8 cellular contexts compared by ENCODE assay signal in the genomic region with DNA sequence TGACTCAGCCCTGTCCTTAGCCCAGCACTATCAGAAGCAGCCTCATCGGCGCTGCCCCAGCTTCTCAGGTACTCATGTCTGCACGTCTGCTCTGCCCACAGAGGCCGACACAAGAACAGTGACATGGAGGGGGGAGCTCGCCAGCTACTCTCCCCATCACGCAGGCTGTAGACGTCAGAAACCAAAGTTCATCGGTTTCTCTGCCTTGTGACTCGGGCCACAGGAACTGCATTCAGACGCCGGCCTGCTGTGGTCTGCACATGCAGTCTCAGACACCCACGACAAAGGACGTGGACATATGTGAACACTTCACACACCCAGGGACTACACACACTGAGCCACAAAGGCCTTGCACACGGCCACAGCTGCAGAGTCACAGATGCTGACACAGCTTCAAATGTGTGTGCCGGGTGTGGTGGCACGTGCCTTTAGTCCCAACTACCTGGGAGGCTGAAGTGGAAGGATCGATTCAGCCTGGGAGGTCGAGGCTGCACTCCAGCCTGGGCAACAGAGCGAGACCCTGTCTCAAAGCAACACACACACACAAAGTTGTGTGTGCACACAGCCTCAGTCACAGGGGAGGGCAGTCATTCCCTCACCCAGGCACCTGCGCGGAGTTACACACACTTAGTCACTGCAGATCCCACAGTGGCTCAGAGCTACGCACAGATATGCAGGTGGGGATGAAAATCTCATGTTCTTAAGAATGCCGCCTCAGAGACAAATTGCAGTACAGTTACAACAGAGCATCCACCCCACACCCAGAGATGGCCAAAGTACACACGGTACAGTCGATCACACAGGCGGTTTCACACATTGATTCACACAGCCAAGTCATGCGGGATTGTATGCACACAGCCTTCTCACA. TPM values are rescaled to one million over a fixed set of nuclear protein-coding genes. Genes with fewer than 3 reads are reported as not detected.
A peak's percentile ranks its signal among the peaks of the same experiment; 100 is the strongest.
DNase-seq lines count a peak whose midpoint lies in the region; ATAC-seq and TF ChIP-seq lines count a peak whose summit lies in the region.

No MANE protein-coding gene starts in this region.

- peak overlapping the region; percentile 81 to 97 (median 94) for H3K4me3 Mint-ChIP-seq in IgD-negative memory B cell
- H3K4me3 Mint-ChIP-seq in mesothelial cell of epicardium: peak overlapping the region; percentile 80

- peak overlapping the region; percentile 73 for H3K4me3 ChIP-seq in coronary artery

- no peak for ATAC-seq in HG02840 (IDR thresholded peaks at IDR 0.05; ENCODE audit: low FRiP score, unreplicated experiment)

- peak; percentile 31 for TF ChIP-seq POLR2A in GM10847 (IDR thresholded peaks at IDR 0.05; ENCODE audit: extremely low read depth, insufficient read length)

- H3K27ac ChIP-seq in coronary artery: peak overlapping the region; percentile 99 to 100

- H3K27me3 Mint-ChIP-seq in IgD-negative memory B cell (no peaks in the 10 kb centered on the region), mesothelial cell of epicardium (ENCODE audit: low read depth) (no peaks in the 10 kb centered on the region)

- H3K27ac Mint-ChIP-seq in IgD-negative memory B cell (peak overlapping the region; percentile 97 to 100 (median 100)), mesothelial cell of epicardium (peak overlapping the region; percentile 100)

- peak; percentile 73 to 79 for DNase-seq in activated CD4-positive, alpha-beta T cell treated with anti-CD3 and anti-CD28 coated beads for 4 hours
- DNase-seq in coronary artery (ENCODE audit: low spot score) (peak; percentile 88), mesothelial cell of epicardium (ENCODE audit: low spot score in 2 of 2, unreplicated experiment in 2 of 2) (no peak), epidermal melanocyte (ENCODE audit: insufficient read length, low spot score) (no peak)
- DNase-seq in stimulated activated CD8-positive, alpha-beta memory T cell treated with anti-CD3 and anti-CD28 coated beads, Interleukin-7, amount 100 ng/mL, for 24 hours (ENCODE audit: low read depth): peak; percentile 66

- TF ChIP-seq CTCF in coronary artery (IDR thresholded peaks at IDR 0.05) (no peak), mesothelial cell of epicardium (IDR thresholded peaks at IDR 0.05; ENCODE audit: unreplicated experiment) (no peak)

- H3K36me3 Mint-ChIP-seq in IgD-negative memory B cell: peaks cover 3% of the 10 kb centered on the region
- H3K36me3 Mint-ChIP-seq in mesothelial cell of epicardium: peaks cover 9% of the 10 kb centered on the region

- H3K4me1 Mint-ChIP-seq in IgD-negative memory B cell (peaks cover 38 to 51% (median 50%) of the 10 kb centered on the region in 3 donors), mesothelial cell of epicardium (peaks cover 19% of the 10 kb centered on the region)

- H3K9me3 Mint-ChIP-seq in IgD-negative memory B cell (no peaks in the 10 kb centered on the region), mesothelial cell of epicardium (no peaks in the 10 kb centered on the region)

RNA-seq across cellular contexts. Expression of a gene that starts 4.9 kb away (rescaled TPM):
- 579 TPM for polyA plus RNA-seq in IgD-negative memory B cell
- total RNA-seq in mesothelial cell of epicardium: 111 to 113 TPM (median 111 TPM) in 3 replicates

RNA-seq across cellular contexts. Expression of a gene that starts 10.6 kb away (rescaled TPM):
- 68.7 TPM for polyA plus RNA-seq in IgD-negative memory B cell
- total RNA-seq in mesothelial cell of epicardium: 35.6 to 39.2 TPM (median 36.1 TPM) in 3 replicates

RNA-seq across cellular contexts. Expression of a gene that starts 10.7 kb away (rescaled TPM):
- 6.5 TPM for polyA plus RNA-seq in IgD-negative memory B cell
- 160 to 172 TPM (median 164 TPM) in 3 replicates for total RNA-seq in mesothelial cell of epicardium

RNA-seq across cellular contexts. Expression of a gene that starts 10.9 kb away (rescaled TPM):
- polyA plus RNA-seq in IgD-negative memory B cell: 64.1 TPM
- 41.4 to 47.8 TPM (median 42.9 TPM) in 3 replicates for total RNA-seq in mesothelial cell of epicardium

RNA-seq across cellular contexts. Expression of a gene that starts 34.0 kb away (rescaled TPM):
- polyA plus RNA-seq in IgD-negative memory B cell: 2,255 TPM
- total RNA-seq in mesothelial cell of epicardium: 1,616 to 1,722 TPM (median 1,707 TPM) in 3 replicates

Comparison
In these comparisons a context has a peak if more than half of its experiments do, and no peak if none do; other contexts are left out.
1. DNase-seq: peak in activated CD4-positive, alpha-beta T cell treated with anti-CD3 and anti-CD28 coated beads for 4 hours (2 of 2), coronary artery (single experiment) and stimulated activated CD8-positive, alpha-beta memory T cell treated with anti-CD3 and anti-CD28 coated beads, Interleukin-7, amount 100 ng/mL, for 24 hours (single experiment); none in mesothelial cell of epicardium (0 of 2) and epidermal melanocyte (single experiment).